8 cellular contexts compared by ENCODE assay signal in the genomic region with DNA sequence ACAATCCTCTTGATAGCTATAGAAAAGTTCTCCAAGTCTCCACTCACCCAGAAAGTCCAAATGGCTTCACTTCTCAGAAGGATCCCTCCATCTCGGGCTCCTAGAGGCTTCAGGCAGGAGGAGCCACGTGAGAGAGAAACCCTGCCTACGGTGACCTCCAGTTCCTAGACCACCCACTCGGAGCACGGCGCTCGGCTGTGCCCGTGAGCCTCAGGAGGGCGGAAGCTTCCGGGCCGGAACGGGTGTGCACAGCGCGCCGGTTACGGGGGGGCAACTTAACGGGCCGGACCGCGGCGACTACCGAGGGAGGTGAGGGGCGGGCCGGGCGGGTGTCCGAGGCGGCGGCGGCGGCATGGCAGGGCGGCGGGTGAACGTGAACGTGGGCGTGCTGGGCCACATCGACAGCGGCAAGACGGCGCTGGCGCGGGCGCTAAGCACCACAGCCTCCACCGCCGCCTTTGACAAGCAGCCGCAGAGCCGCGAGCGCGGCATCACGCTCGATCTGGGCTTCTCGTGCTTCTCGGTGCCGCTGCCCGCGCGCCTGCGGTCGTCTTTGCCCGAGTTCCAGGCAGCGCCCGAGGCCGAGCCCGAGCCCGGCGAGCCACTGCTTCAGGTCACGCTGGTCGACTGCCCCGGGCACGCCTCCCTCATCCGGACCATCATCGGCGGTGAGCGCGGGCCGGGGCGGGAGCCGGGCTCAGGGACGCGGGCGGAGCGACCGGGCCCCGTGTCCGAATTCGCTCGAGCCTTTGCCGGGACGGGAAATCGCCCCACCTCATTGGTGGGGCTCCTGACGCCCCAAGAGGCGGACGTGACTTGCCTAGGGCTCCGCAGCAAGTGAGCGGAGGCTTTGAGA. TPM values are rescaled to one million over a fixed set of nuclear protein-coding genes. Genes with fewer than 3 reads are reported as not detected.
DNase-seq lines count a peak whose midpoint lies in the region; ATAC-seq, FAIRE-seq and TF ChIP-seq lines count a peak whose summit lies in the region.

Gene EEFSEC (plus strand): TSS at position 326 of the 856 bp plus-strand sequence. CDS start 27 bp downstream, at position 353.

- H3K27me3 ChIP-seq in small intestine (ENCODE audit: control insufficient read depth in 2 of 2, insufficient read depth in 2 of 2, low read length in 2 of 2): no peaks in the 10 kb centered on the region

- DNase-seq in ACHN (peak; percentile 73), NCI-H2171 (lab: John Stamatoyannopoulos, UW) (peak; percentile 74), T47D (ENCODE audit: low read depth in 1 of 2, low spot score in 1 of 2) (peak; percentile 58 to 85), iPS-NIHi11 (ENCODE audit: low spot score) (peak; percentile 87), small intestine (peak; percentile 80)

- H3K9me3 ChIP-seq in small intestine (ENCODE audit: control insufficient read depth, low read depth): no peaks in the 10 kb centered on the region

- in situ Hi-C loops in ACHN (cut with HindIII; ENCODE audit: low pct_ligation_motif_present, low pct_unique_long_range_greater_than_20kb, low sequenced_read_pairs) (no loop called here), T47D (cut with HindIII; ENCODE audit: low pct_unique_long_range_greater_than_20kb, low sequenced_read_pairs) (no loop called here)

- H3K27ac ChIP-seq in VCaP: peak within 1 kb of the TSS; percentile 81
- peak within 1 kb of the TSS; percentile 91 to 92 for H3K27ac ChIP-seq in small intestine (ENCODE audit: low read depth in 1 of 2, low read length in 1 of 2)

- H3K36me3 ChIP-seq in small intestine (ENCODE audit: control insufficient read depth in 2 of 2, insufficient read depth in 2 of 2, low read length in 2 of 2): no peaks in the 10 kb centered on the region

- H3K4me1 ChIP-seq in small intestine (ENCODE audit: control insufficient read depth in 2 of 2, insufficient read depth in 1 of 2, low read depth in 1 of 2, low read length in 1 of 2): peaks cover 0 to 5% of the 10 kb centered on the region in 2 donors

- TF ChIP-seq CTCF in VCaP (conservative IDR thresholded peaks at IDR 0.05): no peak

- H3K4me3 ChIP-seq in small intestine (ENCODE audit: low read depth in 1 of 2, low read length in 2 of 2): peak within 1 kb of the TSS; percentile 77 to 90

- no peak for FAIRE-seq in small intestine (lab: Jason Lieb, UNC)

- ATAC-seq in GM18867 (IDR thresholded peaks at IDR 0.05; ENCODE audit: unreplicated experiment) (peak; percentile 92), HG03095 (IDR thresholded peaks at IDR 0.05; ENCODE audit: unreplicated experiment) (peak; percentile 81)

- WGBS in small intestine, 3 donors: 0 to 1% (median 1%) methylated on average over 67 to 95 of the region's 95 CpGs

RNA-seq across cellular contexts. Expression of gene EEFSEC, which starts in this region (rescaled TPM):
- polyA plus RNA-seq in small intestine: 10 to 100 TPM in 1 of 3 donors, 1 to 10 TPM in 2; 4.9 to 13.2 (median 7.3) TPM

Comparison
In these comparisons a context has a peak if more than half of its experiments do, and no peak if none do; other contexts are left out.
1. Peak in every context shown above with its lines: DNase-seq, ATAC-seq, H3K4me3 ChIP-seq and H3K27ac ChIP-seq.